In the genomic region with DNA sequence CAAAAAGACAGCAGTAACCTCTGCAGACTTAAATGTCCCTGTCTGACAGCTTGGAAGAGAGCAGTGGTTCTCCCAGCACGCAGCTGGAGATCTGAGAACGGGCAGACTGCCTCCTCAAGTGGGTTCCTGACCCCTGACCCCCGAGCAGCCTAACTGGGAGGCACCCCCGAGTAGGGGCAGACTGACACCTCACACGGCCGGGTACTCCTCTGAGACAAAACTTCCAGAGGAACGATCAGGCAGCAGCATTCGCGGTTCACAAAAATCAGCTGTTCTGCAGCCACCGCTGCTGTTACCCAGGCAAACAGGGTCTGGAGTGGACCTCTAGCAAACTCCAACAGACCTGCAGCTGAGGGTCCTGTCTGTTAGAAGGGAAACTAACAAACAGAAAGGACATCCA, we compare ENCODE assay signal across 18 cellular contexts. TPM values are rescaled to one million over a fixed set of nuclear protein-coding genes. Genes with fewer than 3 reads are reported as not detected.
"Had no signal": no experiment of that assay in that cellular context is flagged by ENCODE, and none has a peak within 500 bp of the region (broad histone marks: within the 10 kb centered on the region; RNA-seq: fewer than 3 reads in every experiment).

No MANE protein-coding gene starts in this region.

RNA-seq across cellular contexts. Expression of a gene that starts 22.7 kb away (rescaled TPM):
- total RNA-seq: activated B cell treated with CpG ODN at 0.5 μM for 24 hours; activated CD8-positive, alpha-beta T cell treated with anti-CD3 and anti-CD28 coated beads for 36 hours; activated T-cell treated with anti-CD3 and anti-CD28 coated beads, Interleukin-2, amount 50 U/mL, for 4 hours; activated T-helper 17 cell treated with anti-CD3 and anti-CD28 coated beads, Interleukin-2, amount 50 U/mL, for 72 hours; astrocyte; bronchial epithelial cell; cardiac septum; cerebellum; dermis blood vessel endothelial cell; endothelial cell of umbilical vein; esophagus squamous epithelium; fibroblast of lung; fibroblast of villous mesenchyme; gastroesophageal sphincter; glomerular endothelial cell; T-cell; T-helper 2 cell treated with Interferon-gamma antibody and Interleukin-4, amounts not matched to agents 100 ng/mL and 5 ng/mL, for 36 hours had no signal
- polyA plus RNA-seq: endothelial cell of umbilical vein, esophagus, fibroblast of lung had no signal
